7 cellular contexts compared by ENCODE assay signal in the genomic region with DNA sequence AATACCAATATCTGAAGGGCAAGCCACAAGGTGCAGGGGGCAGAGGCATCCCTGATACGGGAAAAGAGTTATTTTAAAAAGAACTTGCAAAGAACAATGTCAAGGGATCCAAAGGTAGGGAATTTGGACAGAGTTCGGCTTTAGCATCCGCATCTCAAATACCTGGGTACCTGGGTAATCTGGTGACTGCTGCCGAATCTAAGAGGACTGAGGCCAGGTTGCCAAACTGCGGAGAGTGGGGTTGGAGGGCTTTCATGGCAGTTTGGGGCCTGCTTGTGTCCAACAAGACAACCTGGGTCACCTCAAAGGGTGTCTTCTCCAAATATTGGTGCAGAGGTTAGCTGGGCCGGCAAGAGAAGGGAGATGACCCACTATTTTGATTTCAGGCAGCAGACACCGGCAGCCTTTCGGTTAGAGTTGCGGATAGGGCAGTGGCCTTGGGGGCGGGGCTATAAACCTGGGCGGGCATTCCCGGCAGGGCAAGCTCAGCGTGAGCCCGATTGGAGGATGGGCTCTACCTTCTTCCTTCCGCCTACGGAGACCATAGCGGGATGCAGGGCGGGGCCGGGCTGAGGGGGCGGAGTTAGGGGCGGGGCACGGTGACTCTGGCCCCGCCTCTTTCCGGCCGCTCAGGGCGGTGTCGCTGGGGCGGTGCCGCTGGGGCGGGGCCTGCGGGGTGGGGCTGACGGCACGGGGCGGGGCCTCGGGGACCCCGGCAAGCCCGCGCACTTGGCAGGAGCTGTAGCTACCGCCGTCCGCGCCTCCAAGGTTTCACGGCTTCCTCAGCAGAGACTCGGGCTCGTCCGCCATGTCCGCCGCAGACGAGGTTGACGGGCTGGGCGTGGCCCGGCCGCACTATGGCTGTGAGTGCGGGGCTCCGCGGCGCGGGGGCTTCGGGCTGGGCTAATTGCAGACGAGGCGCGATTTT.
A peak's percentile ranks its signal among the peaks of the same experiment; 100 is the strongest.
DNase-seq lines count a peak whose midpoint lies in the region; ATAC-seq and TF ChIP-seq lines count a peak whose summit lies in the region.

A gene with protein sequence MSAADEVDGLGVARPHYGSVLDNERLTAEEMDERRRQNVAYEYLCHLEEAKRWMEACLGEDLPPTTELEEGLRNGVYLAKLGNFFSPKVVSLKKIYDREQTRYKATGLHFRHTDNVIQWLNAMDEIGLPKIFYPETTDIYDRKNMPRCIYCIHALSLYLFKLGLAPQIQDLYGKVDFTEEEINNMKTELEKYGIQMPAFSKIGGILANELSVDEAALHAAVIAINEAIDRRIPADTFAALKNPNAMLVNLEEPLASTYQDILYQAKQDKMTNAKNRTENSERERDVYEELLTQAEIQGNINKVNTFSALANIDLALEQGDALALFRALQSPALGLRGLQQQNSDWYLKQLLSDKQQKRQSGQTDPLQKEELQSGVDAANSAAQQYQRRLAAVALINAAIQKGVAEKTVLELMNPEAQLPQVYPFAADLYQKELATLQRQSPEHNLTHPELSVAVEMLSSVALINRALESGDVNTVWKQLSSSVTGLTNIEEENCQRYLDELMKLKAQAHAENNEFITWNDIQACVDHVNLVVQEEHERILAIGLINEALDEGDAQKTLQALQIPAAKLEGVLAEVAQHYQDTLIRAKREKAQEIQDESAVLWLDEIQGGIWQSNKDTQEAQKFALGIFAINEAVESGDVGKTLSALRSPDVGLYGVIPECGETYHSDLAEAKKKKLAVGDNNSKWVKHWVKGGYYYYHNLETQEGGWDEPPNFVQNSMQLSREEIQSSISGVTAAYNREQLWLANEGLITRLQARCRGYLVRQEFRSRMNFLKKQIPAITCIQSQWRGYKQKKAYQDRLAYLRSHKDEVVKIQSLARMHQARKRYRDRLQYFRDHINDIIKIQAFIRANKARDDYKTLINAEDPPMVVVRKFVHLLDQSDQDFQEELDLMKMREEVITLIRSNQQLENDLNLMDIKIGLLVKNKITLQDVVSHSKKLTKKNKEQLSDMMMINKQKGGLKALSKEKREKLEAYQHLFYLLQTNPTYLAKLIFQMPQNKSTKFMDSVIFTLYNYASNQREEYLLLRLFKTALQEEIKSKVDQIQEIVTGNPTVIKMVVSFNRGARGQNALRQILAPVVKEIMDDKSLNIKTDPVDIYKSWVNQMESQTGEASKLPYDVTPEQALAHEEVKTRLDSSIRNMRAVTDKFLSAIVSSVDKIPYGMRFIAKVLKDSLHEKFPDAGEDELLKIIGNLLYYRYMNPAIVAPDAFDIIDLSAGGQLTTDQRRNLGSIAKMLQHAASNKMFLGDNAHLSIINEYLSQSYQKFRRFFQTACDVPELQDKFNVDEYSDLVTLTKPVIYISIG (N-terminal part only) (plus strand): TSS at position 709 of the 928 bp plus-strand sequence. CDS start 100 bp downstream, at position 809.

- in situ Hi-C loops in astrocyte of the cerebellum (cut with HindIII; ENCODE audit: low sequenced_read_pairs): no loop called here

- TF ChIP-seq POLR2A in GM18505 (IDR thresholded peaks at IDR 0.05; ENCODE audit: borderline replicate concordance, extremely low read depth, insufficient read depth, insufficient read length): peak; percentile 90

- ATAC-seq in GM18505 (IDR thresholded peaks at IDR 0.05; ENCODE audit: unreplicated experiment) (peak; percentile 89), HG02973 (IDR thresholded peaks at IDR 0.05; ENCODE audit: unreplicated experiment) (peak; percentile 89)

- DNase-seq in NCI-H2029 (lab: John Stamatoyannopoulos, UW): peak; percentile 83
- peak; percentile 90 for DNase-seq in T-helper 22 cell (ENCODE audit: low read depth)
- DNase-seq in astrocyte of the cerebellum (ENCODE audit: low read depth): peak; percentile 82
- peak; percentile 92 to 94 for DNase-seq in hippocampal formation (lab: John Stamatoyannopoulos, UW)
- peak; percentile 77 for DNase-seq in retinal pigment epithelial cell (ENCODE audit: low read depth)

- TF ChIP-seq CTCF in astrocyte of the cerebellum (IDR thresholded peaks at IDR 0.05; ENCODE audit: low read depth, low read length, missing control alignments): no peak
- TF ChIP-seq CTCF in retinal pigment epithelial cell (conservative IDR thresholded peaks at IDR 0.05; ENCODE audit: low read depth, low read length): no peak

- H3K4me3 ChIP-seq in astrocyte of the cerebellum (ENCODE audit: low read depth, low read length): peak within 1 kb of the TSS; percentile 96
- H3K4me3 ChIP-seq in retinal pigment epithelial cell (ENCODE audit: low read length): peak within 1 kb of the TSS; percentile 78

Comparison
In these comparisons a context has a peak if more than half of its experiments do, and no peak if none do; other contexts are left out.
1. Peak in every context shown above with its lines: DNase-seq, ATAC-seq and H3K4me3 ChIP-seq.